In genomic region chr2:140316345-140316744, GRCh38 we compare ENCODE assay signal across 36 cellular contexts.
"Had no signal": no experiment of that assay in that cellular context is flagged by ENCODE, and none has a peak within 500 bp of the region (broad histone marks: within the 10 kb centered on the region; RNA-seq: fewer than 3 reads in every experiment).

No MANE protein-coding gene starts in this region.

- H3K4me3 ChIP-seq: MG63 had no signal

- H3K4me2 ChIP-seq: KMS-11 had no signal

- H3K27me3 ChIP-seq: MG63 had no signal

- H3K9ac ChIP-seq: KMS-11 had no signal

- H3K9me3 ChIP-seq: MG63 had no signal

- H3K27ac ChIP-seq: KMS-11 had no signal

- H3K36me3 ChIP-seq: MG63 had no signal

- DNase-seq: Karpas-422, Kasumi-1, MG63, MM.1S, MV-4-11, NCI-H1048, NCI-H1092, NCI-H1092 treated with DMSO at 0.1 percent for 48 hours, NCI-H1105, NCI-H1105 treated with DMSO at 0.1 percent for 48 hours, NCI-H1417, NCI-H1417 treated with DMSO at 0.1 percent for 48 hours, NCI-H1436, NCI-H1436 treated with DMSO at 0.1 percent for 48 hours, NCI-H146, NCI-H1694, NCI-H1694 treated with DMSO at 0.1 percent for 48 hours, NCI-H187, NCI-H187 treated with DMSO at 0.1 percent for 48 hours, NCI-H1930, NCI-H2029, NCI-H2029 treated with DMSO at 0.1 percent for 48 hours, NCI-H2081, NCI-H2081 treated with DMSO at 0.1 percent for 48 hours, NCI-H2107, NCI-H2171, NCI-H2171 treated with DMSO at 0.1 percent for 48 hours, NCI-H2227 treated with DMSO at 0.1 percent for 48 hours, NCI-H226, NCI-H345, NCI-H446, NCI-H446 treated with DMSO at 0.1 percent for 48 hours, NCI-H510A, NCI-H510A treated with DMSO at 0.1 percent for 48 hours, NCI-H524 had no signal
